19 cellular contexts compared by ENCODE assay signal in the genomic region with DNA sequence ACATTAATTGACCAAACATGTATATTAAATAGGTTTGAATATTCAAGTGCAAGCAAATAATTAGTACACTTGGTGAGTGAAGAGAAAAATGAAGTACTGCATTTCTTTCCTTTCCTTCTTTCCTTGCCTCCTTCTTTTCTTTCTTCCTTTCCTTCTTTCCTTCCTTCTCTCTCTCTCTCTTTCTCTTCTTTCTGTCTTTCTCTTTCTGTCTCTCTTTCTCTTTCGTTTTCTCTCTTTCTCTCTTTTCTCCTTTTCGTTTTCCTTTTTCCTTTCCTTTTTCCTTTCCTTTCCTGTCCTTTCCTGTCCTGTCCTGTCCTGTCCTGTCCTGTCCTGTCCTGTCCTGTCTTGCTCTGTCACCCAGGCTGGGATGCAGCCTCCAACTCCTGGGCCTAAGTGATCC.
DNase-seq lines count a peak whose midpoint lies in the region; ATAC-seq and TF ChIP-seq lines count a peak whose summit lies in the region.
"Had no signal": no experiment of that assay in that cellular context is flagged by ENCODE, and none has a peak within 500 bp of the region (broad histone marks: within the 10 kb centered on the region; RNA-seq: fewer than 3 reads in every experiment).

No MANE protein-coding gene starts in this region.

- no peaks in the 10 kb centered on the region for H3K9me3 Mint-ChIP-seq in stimulated activated naive CD8-positive, alpha-beta T cell treated with anti-CD3 and anti-CD28 coated beads, Interleukin-15, Interleukin-2, amounts not matched to agents 100 ng/mL and 50 ng/mL, for 24 hours
- H3K9me3 Mint-ChIP-seq: CD4-positive, CD25-positive, alpha-beta regulatory T cell; CD8-positive, alpha-beta memory T cell had no signal

- no peak overlapping the region for H3K4me3 Mint-ChIP-seq in stimulated activated naive CD8-positive, alpha-beta T cell treated with anti-CD3 and anti-CD28 coated beads, Interleukin-15, Interleukin-2, amounts not matched to agents 100 ng/mL and 50 ng/mL, for 24 hours
- H3K4me3 Mint-ChIP-seq: B cell; CD4-positive, CD25-positive, alpha-beta regulatory T cell; CD8-positive, alpha-beta memory T cell had no signal

- no peaks in the 10 kb centered on the region for H3K9me3 ChIP-seq in ascending aorta
- H3K9me3 ChIP-seq in mesenchymal stem cell (ENCODE audit: control insufficient read depth, low read length), result no peaks in the 10 kb centered on the region
- no peaks in the 10 kb centered on the region for H3K9me3 ChIP-seq in spleen
- H3K9me3 ChIP-seq: HAP-1 had no signal

- H2BK12ac ChIP-seq in mesenchymal stem cell (ENCODE audit: low read length in 2 of 2), result no peak overlapping the region

- H3K27ac ChIP-seq in ascending aorta (peak overlapping the region; percentile 24 to 95), mesenchymal stem cell (ENCODE audit: low read length, poor library complexity, severe bottlenecking) (no peak overlapping the region), spleen (peak overlapping the region in 5 of 8 donors; percentile 13 to 59 (median 40))
- H3K27ac ChIP-seq: GM23248, HL-60 had no signal

- DNase-seq in stimulated activated naive CD8-positive, alpha-beta T cell treated with anti-CD3 and anti-CD28 coated beads, Interleukin-15, Interleukin-2, amounts not matched to agents 100 U/mL and 50 U/mL, for 24 hours, result no peak
- DNase-seq in ascending aorta (ENCODE audit: low spot score in 2 of 2) (no peak), mesenchymal stem cell (no peak), spleen (no peak), OCI-M2 (lab: John Stamatoyannopoulos, UW; ENCODE audit: unreplicated experiment) (no peak), G401 (ENCODE audit: low spot score) (no peak), T-helper 2 cell (no peak)
- DNase-seq: CD4-positive, CD25-positive, alpha-beta regulatory T cell; CD8-positive, alpha-beta memory T cell; COR-L47; DMS 273 treated with DMSO at 0.1 percent for 48 hours; DMS53; DND-41; EL; GM23248 had no signal

- TF ChIP-seq POLR2A in spleen (IDR thresholded peaks at IDR 0.05), result no peak

- no peak overlapping the region for H2AFZ ChIP-seq in mesenchymal stem cell (ENCODE audit: low read depth, low read length)
- H2AFZ ChIP-seq: GM23248 had no signal

- in situ Hi-C loops in G401 (cut with HindIII; ENCODE audit: low sequenced_read_pairs), result no loop called here

- H2BK5ac ChIP-seq in mesenchymal stem cell (ENCODE audit: low read depth, low read length, poor library complexity, severe bottlenecking), result no peak overlapping the region

- intact Hi-C loops in ascending aorta (cut with DNase I), result loop anchor here (5.0 kb wide), 1 partner anchor 36 kb away; no protein-coding TSS in a partner anchor
- intact Hi-C loops in spleen (cut with DNase I; ENCODE audit: low total_unique reads), result no loop called here

- H3K27me3 ChIP-seq in ascending aorta, result no peaks in the 10 kb centered on the region
- H3K27me3 ChIP-seq in mesenchymal stem cell (ENCODE audit: control insufficient read depth in 1 of 2, insufficient read depth in 1 of 2, low read length in 2 of 2), result no peaks in the 10 kb centered on the region
- no peaks in the 10 kb centered on the region for H3K27me3 ChIP-seq in spleen (replicated peaks in 1 of 7)

- H2BK15ac ChIP-seq in mesenchymal stem cell (ENCODE audit: low read depth, poor library complexity, severe bottlenecking), result no peak overlapping the region

- H3K4me1 ChIP-seq in ascending aorta, result peaks cover 15 to 49% of the 10 kb centered on the region in 2 donors
- H3K4me1 ChIP-seq in mesenchymal stem cell (ENCODE audit: control insufficient read depth, insufficient read depth, low read depth, low read length), result no peaks in the 10 kb centered on the region
- H3K4me1 ChIP-seq in spleen, result peaks cover 0 to 42% (median 24%) of the 10 kb centered on the region in 6 donors
- H3K4me1 ChIP-seq: HAP-1 had no signal

- H3K14ac ChIP-seq in mesenchymal stem cell (ENCODE audit: low read length in 2 of 2), result peak overlapping the region in 1 of 2 experiments; percentile 64

- H3K4me1 Mint-ChIP-seq in stimulated activated naive CD8-positive, alpha-beta T cell treated with anti-CD3 and anti-CD28 coated beads, Interleukin-15, Interleukin-2, amounts not matched to agents 100 ng/mL and 50 ng/mL, for 24 hours (ENCODE audit: low read depth), result peaks cover 5% of the 10 kb centered on the region
- H3K4me1 Mint-ChIP-seq: CD8-positive, alpha-beta memory T cell had no signal

- H3K36me3 ChIP-seq in ascending aorta (no peaks in the 10 kb centered on the region), mesenchymal stem cell (ENCODE audit: control insufficient read depth in 1 of 2, insufficient read depth in 2 of 2, low read depth in 1 of 2, low read length in 2 of 2) (no peaks in the 10 kb centered on the region), spleen (no peaks in the 10 kb centered on the region)
- H3K36me3 ChIP-seq: HAP-1 had no signal

- H4K91ac ChIP-seq in mesenchymal stem cell (ENCODE audit: low read length), result no peak overlapping the region

- H2BK120ac ChIP-seq in mesenchymal stem cell (ENCODE audit: low read depth, low read length), result no peak overlapping the region

- TF ChIP-seq CTCF in ascending aorta (IDR thresholded peaks at IDR 0.05) (no peak), spleen (IDR thresholded peaks at IDR 0.05 in 8 of 11, conservative IDR thresholded peaks at IDR 0.05 in 3 of 11) (no peak)

- no peak overlapping the region for H4K8ac ChIP-seq in mesenchymal stem cell (ENCODE audit: low read length)

- peak overlapping the region; percentile 59 for H3K27ac Mint-ChIP-seq in stimulated activated naive CD8-positive, alpha-beta T cell treated with anti-CD3 and anti-CD28 coated beads, Interleukin-15, Interleukin-2, amounts not matched to agents 100 ng/mL and 50 ng/mL, for 24 hours
- H3K27ac Mint-ChIP-seq: B cell; CD4-positive, CD25-positive, alpha-beta regulatory T cell had no signal

- H3K4ac ChIP-seq in mesenchymal stem cell (ENCODE audit: low read depth in 1 of 2, low read length in 2 of 2), result no peak overlapping the region

- H3K23ac ChIP-seq in mesenchymal stem cell (ENCODE audit: low read length in 2 of 2), result no peak overlapping the region

- H3K4me3 ChIP-seq in ascending aorta (no peak overlapping the region), mesenchymal stem cell (ENCODE audit: insufficient read depth in 1 of 2, low read depth in 1 of 2, low read length in 2 of 2) (no peak overlapping the region), spleen (no peak overlapping the region)
- H3K4me3 ChIP-seq: GM23248, HAP-1 had no signal

- no peak overlapping the region for H2AK5ac ChIP-seq in mesenchymal stem cell (ENCODE audit: low read length, severe bottlenecking)

- no peaks in the 10 kb centered on the region for H3K27me3 Mint-ChIP-seq in stimulated activated naive CD8-positive, alpha-beta T cell treated with anti-CD3 and anti-CD28 coated beads, Interleukin-15, Interleukin-2, amounts not matched to agents 100 ng/mL and 50 ng/mL, for 24 hours
- H3K27me3 Mint-ChIP-seq: B cell had no signal

- peaks cover 29% of the 10 kb centered on the region for H3K79me1 ChIP-seq in mesenchymal stem cell (replicated peaks; ENCODE audit: low read length, poor library complexity, severe bottlenecking)

- no peak overlapping the region for H3K9ac ChIP-seq in mesenchymal stem cell (ENCODE audit: low read length)
- H3K9ac ChIP-seq: GM23248 had no signal

- WGBS in mesenchymal stem cell, result 94% methylated on average over 2 of the region's 2 CpGs
- 70 to 82% (median 78%) methylated on average over 2 of the region's 2 CpGs for WGBS in spleen, 5 donors

- no peaks in the 10 kb centered on the region for H3K36me3 Mint-ChIP-seq in stimulated activated naive CD8-positive, alpha-beta T cell treated with anti-CD3 and anti-CD28 coated beads, Interleukin-15, Interleukin-2, amounts not matched to agents 100 ng/mL and 50 ng/mL, for 24 hours (ENCODE audit: low read depth)
- H3K36me3 Mint-ChIP-seq: CD4-positive, CD25-positive, alpha-beta regulatory T cell; CD8-positive, alpha-beta memory T cell had no signal

- H3K18ac ChIP-seq in mesenchymal stem cell (ENCODE audit: low read depth in 1 of 2, low read length in 2 of 2), result peak overlapping the region; percentile 14 to 58

- H3K4me2 ChIP-seq in mesenchymal stem cell (ENCODE audit: low read length, poor library complexity, severe bottlenecking), result no peak overlapping the region

- ATAC-seq in stimulated activated naive CD8-positive, alpha-beta T cell treated with anti-CD3 and anti-CD28 coated beads, Interleukin-15, Interleukin-2, amounts not matched to agents 100 U/mL and 50 U/mL, for 24 hours, result no peak
